7 cellular contexts compared by ENCODE assay signal in genomic region chr7:32765649-32766251, GRCh38.
DNase-seq lines count a peak whose midpoint lies in the region; ATAC-seq and TF ChIP-seq lines count a peak whose summit lies in the region.
"Not testable (repeated sequence)": the region's sequence is repeated elsewhere in the genome, so short reads cannot be mapped to it uniquely, and the experiment has no call there.

No MANE protein-coding gene starts in this region.

- dilution Hi-C loops in mammary epithelial cell (cut with HindIII; ENCODE audit: low sequenced_read_pairs) = not testable (repeated sequence)

- not testable (repeated sequence) for H2AFZ ChIP-seq in mammary epithelial cell (ENCODE audit: low read depth, low read length)

- TF ChIP-seq CTCF in mammary epithelial cell (conservative IDR thresholded peaks at IDR 0.05 in 1 of 2, IDR thresholded peaks at IDR 0.05 in 1 of 2; ENCODE audit: extremely low read depth in 1 of 2, insufficient read depth in 1 of 2, low read depth in 1 of 2, low read length in 2 of 2) (peak; percentile 28 to 40), foreskin keratinocyte (conservative IDR thresholded peaks at IDR 0.05) (peak; percentile 67), natural killer cell (IDR thresholded peaks at IDR 0.05) (peak; percentile 50)

- H3K4me1 Mint-ChIP-seq in natural killer cell = peaks cover 9 to 11% of the 10 kb centered on the region in 2 donors

- H3K4me3 ChIP-seq in mammary epithelial cell (replicated peaks in 1 of 3; ENCODE audit: insufficient read depth in 1 of 3, low read depth in 2 of 3, low read length in 3 of 3) = not testable (repeated sequence)

- CTCF ChIA-PET in mammary epithelial cell (lab: Charles Lee; ENCODE audit: low non-redundant PET) = interaction anchor here (0.6 to 1.0 kb wide), 2 partner anchors 343 kb away, joined by 3 to 5 read pairs; no protein-coding TSS in a partner anchor

- in situ Hi-C loops in KBM-7 (cut with MboI; ENCODE audit: low pct_unique_long_range_greater_than_20kb, low sequenced_read_pairs); SK-MEL-5 (cut with HindIII; ENCODE audit: low pct_unique_long_range_greater_than_20kb, low sequenced_read_pairs); mammary epithelial cell (cut with MboI; ENCODE audit: low sequenced_read_pairs in 2 of 2): not testable (repeated sequence)

- intact Hi-C loops in mammary epithelial cell (cut with micrococcal nuclease) = loop anchor here (2.0 to 5.0 kb wide), 2 partner anchors 285 to 342 kb away; partner anchors contain the start of gene RP9
- intact Hi-C loops in natural killer cell (cut with micrococcal nuclease) = not testable (repeated sequence)

- not testable (repeated sequence) for H3K79me2 ChIP-seq in mammary epithelial cell (ENCODE audit: insufficient read depth, low read length)

- H3K36me3 Mint-ChIP-seq in natural killer cell = not testable (repeated sequence)

- peaks cover 28 to 52% of the 10 kb centered on the region in 2 donors for H3K27me3 Mint-ChIP-seq in natural killer cell (ENCODE audit: low read depth in 2 of 2)

- not testable (repeated sequence) for H3K4me2 ChIP-seq in mammary epithelial cell (ENCODE audit: insufficient read depth, low read depth, low read length)

- not testable (repeated sequence) for H3K27ac Mint-ChIP-seq in natural killer cell

- WGBS in mammary epithelial cell (ENCODE audit: low coverage, missing lambda C conversion rate) = 0% methylated on average over 4 of the region's 4 CpGs

- H3K9me3 Mint-ChIP-seq in natural killer cell = not testable (repeated sequence)

- not testable (repeated sequence) for H3K27ac ChIP-seq in mammary epithelial cell (ENCODE audit: insufficient read depth, low read depth, low read length); foreskin keratinocyte

- H3K9ac ChIP-seq in mammary epithelial cell (ENCODE audit: insufficient read depth, low read length) = not testable (repeated sequence)

- not testable (repeated sequence) for ATAC-seq in foreskin keratinocyte, natural killer cell

- H3K9me3 ChIP-seq in mammary epithelial cell (replicated peaks; ENCODE audit: insufficient read depth, low read length) = not testable (repeated sequence)

- not testable (repeated sequence) for H3K27me3 ChIP-seq in mammary epithelial cell (ENCODE audit: insufficient read depth, low read length)
- peaks cover 33% of the 10 kb centered on the region for H3K27me3 ChIP-seq in foreskin keratinocyte

- H4K20me1 ChIP-seq in mammary epithelial cell (ENCODE audit: insufficient read depth, low read length) = not testable (repeated sequence)

- DNase-seq in DMS53 (lab: John Stamatoyannopoulos, UW) (peak; percentile 59), KBM-7 (peak; percentile 25), NCI-H2171 (lab: John Stamatoyannopoulos, UW) (peak; percentile 4), SK-MEL-5 (ENCODE audit: low read depth, low spot score) (peak; percentile 43)
- not testable (repeated sequence) for DNase-seq in mammary epithelial cell, foreskin keratinocyte, natural killer cell

- not testable (repeated sequence) for H3K4me1 ChIP-seq in mammary epithelial cell (ENCODE audit: insufficient read depth, low read length); foreskin keratinocyte

- H3K4me3 Mint-ChIP-seq in natural killer cell = not testable (repeated sequence)

- not testable (repeated sequence) for BruUV-seq in mammary epithelial cell (replicated peaks; lab: Mats Ljungman, UMichigan)

- H3K36me3 ChIP-seq in mammary epithelial cell (ENCODE audit: insufficient read depth, low read length) = not testable (repeated sequence)
